Comparison of ENCODE assay signal across 20 cellular contexts in genomic region chr12:59191372-59191771, GRCh38.
"Had no signal": no experiment of that assay in that cellular context is flagged by ENCODE, and none has a peak within 500 bp of the region (broad histone marks: within the 10 kb centered on the region; RNA-seq: fewer than 3 reads in every experiment).

No MANE protein-coding gene starts in this region.

- FAIRE-seq: HepG2 had no signal

- DNase-seq: IMR-90, Karpas-422, KG1, NCI-H1092 treated with DMSO at 0.1 percent for 48 hours, NCI-H1436, NCI-H187, NCI-H2029, NCI-H2081 treated with DMSO at 0.1 percent for 48 hours, NCI-H2171, NCI-H226, NCI-H446, NCI-H510A, NCI-H524 treated with DMSO at 0.1 percent for 48 hours, NCI-H69, NCI-H774, SHP77, SK-N-SH had no signal

- ATAC-seq: HepG2, Panc1 had no signal

- H3K9ac ChIP-seq: SK-N-SH had no signal

- H3K27ac ChIP-seq: RWPE1 had no signal

- H3K4me2 ChIP-seq: SK-N-SH had no signal

- H3K9me2 ChIP-seq: SK-N-SH had no signal

- H3K9me3 ChIP-seq: SK-N-SH had no signal
